In the genomic region with DNA sequence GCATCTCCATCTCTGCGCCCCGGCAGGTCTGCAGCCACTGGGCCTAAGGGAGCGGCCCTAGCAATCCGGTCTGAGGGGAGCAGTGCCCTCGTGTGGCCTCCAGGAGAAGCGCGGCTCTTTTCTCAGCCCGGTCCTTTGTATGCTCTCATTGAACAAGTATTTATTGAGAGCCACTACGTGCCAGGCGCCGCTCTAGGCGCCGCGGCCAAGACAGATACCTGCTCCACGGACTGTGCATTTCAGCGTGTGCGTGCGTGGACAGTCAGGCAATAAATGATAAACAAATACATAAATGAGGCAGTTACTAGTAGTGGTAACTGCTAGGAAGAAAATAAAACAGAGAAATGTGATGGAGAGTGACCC, we compare ENCODE assay signal across 8 cellular contexts. TPM values are rescaled to one million over a fixed set of nuclear protein-coding genes. Genes with fewer than 3 reads are reported as not detected.
DNase-seq lines count a peak whose midpoint lies in the region; ATAC-seq, FAIRE-seq and TF ChIP-seq lines count a peak whose summit lies in the region.

No MANE protein-coding gene starts in this region.

- H3K4me1 ChIP-seq in astrocyte (ENCODE audit: insufficient read depth, low read length) (peaks cover 4% of the 10 kb centered on the region), skeletal muscle satellite cell (ENCODE audit: control insufficient read depth, insufficient read depth, low read length) (peaks cover 7% of the 10 kb centered on the region)

- H3K27ac ChIP-seq in astrocyte (ENCODE audit: low read depth, low read length): peak overlapping the region; percentile 32

- H3K9ac ChIP-seq in astrocyte (ENCODE audit: low read length): peak overlapping the region; percentile 52
- peak overlapping the region; percentile 1 for H3K9ac ChIP-seq in skeletal muscle satellite cell (ENCODE audit: low read depth, low read length)

- H3K27me3 Mint-ChIP-seq in astrocyte (ENCODE audit: low read depth, unreplicated experiment): peaks cover 16% of the 10 kb centered on the region

- peak; percentile 80 for TF ChIP-seq CTCF in astrocyte (IDR thresholded peaks at IDR 0.05; ENCODE audit: insufficient read depth, low read depth, low read length)

- no peaks in the 10 kb centered on the region for H3K9me3 Mint-ChIP-seq in astrocyte (ENCODE audit: unreplicated experiment)

- H3K36me3 ChIP-seq in astrocyte (ENCODE audit: insufficient read depth, low read length) (no peaks in the 10 kb centered on the region), skeletal muscle satellite cell (ENCODE audit: insufficient read depth, low read length) (no peaks in the 10 kb centered on the region)

- H3K27me3 ChIP-seq in astrocyte (ENCODE audit: insufficient read depth, low read length) (no peaks in the 10 kb centered on the region), skeletal muscle satellite cell (ENCODE audit: control insufficient read depth, insufficient read depth, low read length) (no peaks in the 10 kb centered on the region)

- peak overlapping the region; percentile 100 for H3K27ac Mint-ChIP-seq in astrocyte (ENCODE audit: unreplicated experiment)

- H3K4me3 Mint-ChIP-seq in astrocyte (ENCODE audit: unreplicated experiment): peak overlapping the region; percentile 74

- peak overlapping the region; percentile 55 for H2AFZ ChIP-seq in astrocyte (ENCODE audit: low read depth, low read length)

- DNase-seq in 8988T (peak; percentile 85), GM18507 (ENCODE audit: extremely low spot score, insufficient read length, low read depth) (peak; percentile 79), NCI-H187 treated with DMSO at 0.1 percent for 48 hours (lab: John Stamatoyannopoulos, UW) (peak; percentile 23), T-helper 9 cell (peak; percentile 63), astrocyte (ENCODE audit: low read depth) (peak; percentile 62), hypothalamus (lab: John Stamatoyannopoulos, UW) (peak in 49 of 51 donors; percentile 14 to 92 (median 75))

- H3K4me2 ChIP-seq in astrocyte (ENCODE audit: low read length): peak overlapping the region; percentile 69
- H3K4me2 ChIP-seq in skeletal muscle satellite cell (ENCODE audit: low read length): peak overlapping the region; percentile 73

- no peaks in the 10 kb centered on the region for H3K79me2 ChIP-seq in astrocyte (ENCODE audit: insufficient read depth, low read length)

- peak; percentile 84 for FAIRE-seq in GM18507 (lab: Jason Lieb, UNC)
- FAIRE-seq in astrocyte (lab: Jason Lieb, UNC): no peak

- peaks cover 5% of the 10 kb centered on the region for H3K4me1 Mint-ChIP-seq in astrocyte (ENCODE audit: low read depth, unreplicated experiment)

- H3K4me3 ChIP-seq in astrocyte (ENCODE audit: insufficient read depth, low read depth, low read length): no peak overlapping the region
- peak overlapping the region; percentile 34 for H3K4me3 ChIP-seq in skeletal muscle satellite cell (ENCODE audit: low read length)

- H4K20me1 ChIP-seq in astrocyte (ENCODE audit: insufficient read depth, low read length): no peaks in the 10 kb centered on the region

- peak; percentile 94 for ATAC-seq in HG02973 (IDR thresholded peaks at IDR 0.05; ENCODE audit: unreplicated experiment)

- peaks cover 1% of the 10 kb centered on the region for H3K36me3 Mint-ChIP-seq in astrocyte (ENCODE audit: low read depth, unreplicated experiment)

- H3K9me3 ChIP-seq in astrocyte (ENCODE audit: insufficient read depth, low read depth, low read length): no peaks in the 10 kb centered on the region
- no peaks in the 10 kb centered on the region for H3K9me3 ChIP-seq in skeletal muscle satellite cell (replicated peaks; ENCODE audit: low read length)

RNA-seq across cellular contexts. Expression of a gene that starts 2.3 kb away (rescaled TPM):
- 0.25 TPM in 1 of 2 replicates, not detected in the other for total RNA-seq in astrocyte
- total RNA-seq in skeletal muscle satellite cell (2012; rRNA removed): not detected in 2 replicates

RNA-seq across cellular contexts. Expression of a gene that starts 11.3 kb away (rescaled TPM):
- 257 and 272 TPM in 2 replicates for total RNA-seq in astrocyte
- 2.8 and 4.4 TPM in 2 replicates for total RNA-seq in skeletal muscle satellite cell (2012; rRNA removed)

RNA-seq across cellular contexts. Expression of a gene that starts 43.9 kb away (rescaled TPM):
- 49.7 and 56.5 TPM in 2 replicates for total RNA-seq in astrocyte
- total RNA-seq in skeletal muscle satellite cell (2012; rRNA removed): 38.9 and 46.9 TPM in 2 replicates

RNA-seq across cellular contexts. Expression of a gene that starts 54.8 kb away (rescaled TPM):
- total RNA-seq in astrocyte: 199 and 202 TPM in 2 replicates
- 64.4 and 70.6 TPM in 2 replicates for total RNA-seq in skeletal muscle satellite cell (2012; rRNA removed)

Comparison
In these comparisons a context has a peak if more than half of its experiments do, and no peak if none do; other contexts are left out.
1. DNase-seq: peak in every context shown above with its lines; median percentile 85 in 8988T; 79 in GM18507; 75 in hypothalamus; 63 in T-helper 9 cell; 62 in astrocyte; 23 in NCI-H187 treated with DMSO at 0.1 percent for 48 hours.